In genomic region chr7:92039900-92040299, GRCh38 we compare ENCODE assay signal across 27 cellular contexts.
DNase-seq lines count a peak whose midpoint lies in the region; ATAC-seq, FAIRE-seq and TF ChIP-seq lines count a peak whose summit lies in the region.
"Had no signal": no experiment of that assay in that cellular context is flagged by ENCODE, and none has a peak within 500 bp of the region (broad histone marks: within the 10 kb centered on the region; RNA-seq: fewer than 3 reads in every experiment).

No MANE protein-coding gene starts in this region.

- no peaks in the 10 kb centered on the region for H3K27me3 ChIP-seq in left lung
- H3K27me3 ChIP-seq in transverse colon = no peaks in the 10 kb centered on the region
- H3K27me3 ChIP-seq: BLaER1 treated with 17β-estradiol and CSF1 and Interleukin-3, amounts not matched to agents 10 nM and 100 nM had no signal

- WGBS in transverse colon (ENCODE audit: low coverage in 1 of 2), 2 donors = 82 to 95% methylated on average over 1 of the region's 1 CpG

- no peak for TF ChIP-seq CTCF in 22Rv1 (IDR thresholded peaks at IDR 0.05)
- no peak for TF ChIP-seq CTCF in left lung (IDR thresholded peaks at IDR 0.05)
- TF ChIP-seq CTCF in progenitor cell of endocrine pancreas (IDR thresholded peaks at IDR 0.05; ENCODE audit: unreplicated experiment) = no peak
- TF ChIP-seq CTCF in transverse colon (IDR thresholded peaks at IDR 0.05) = no peak

- no peak for TF ChIP-seq EP300 in transverse colon (IDR thresholded peaks at IDR 0.05; ENCODE audit: low read depth)

- no peaks in the 10 kb centered on the region for H3K27me3 Mint-ChIP-seq in progenitor cell of endocrine pancreas
- H3K27me3 Mint-ChIP-seq: B cell; CD4-positive, alpha-beta T cell had no signal

- H3K9me3 ChIP-seq in left lung = no peaks in the 10 kb centered on the region
- no peaks in the 10 kb centered on the region for H3K9me3 ChIP-seq in transverse colon
- H3K9me3 ChIP-seq: A549, Caco-2 had no signal

- no peak for TF ChIP-seq POLR2A in transverse colon (IDR thresholded peaks at IDR 0.05)

- peaks cover 47% of the 10 kb centered on the region for H3K4me1 Mint-ChIP-seq in progenitor cell of endocrine pancreas (ENCODE audit: low read depth)
- H3K4me1 Mint-ChIP-seq: B cell had no signal

- in situ Hi-C loops in transverse colon (cut with MboI; ENCODE audit: low pct_ligation_motif_present in 1 of 4, low pct_unique_long_range_greater_than_20kb in 1 of 4, low sequenced_read_pairs in 3 of 4) = no loop called here

- ATAC-seq in left lung (peak; percentile 51), HG03139 (IDR thresholded peaks at IDR 0.05; ENCODE audit: unreplicated experiment) (no peak)
- ATAC-seq: A549; CD8-positive, alpha-beta T cell; GM12878 had no signal

- H3K4me3 ChIP-seq in left lung = no peak overlapping the region
- no peak overlapping the region for H3K4me3 ChIP-seq in transverse colon
- H3K4me3 ChIP-seq: A549; BLaER1 treated with 17β-estradiol and CSF1 and Interleukin-3, amounts not matched to agents 10 nM and 100 nM; GM12878 had no signal

- peak; percentile 24 for FAIRE-seq in islet of Langerhans (lab: Jason Lieb, UNC)
- FAIRE-seq: A549, D721Med, GM12878, GM12892, GM19239 had no signal

- H3K27ac Mint-ChIP-seq in progenitor cell of endocrine pancreas = peak overlapping the region; percentile 49
- H3K27ac Mint-ChIP-seq: B cell; CD4-positive, alpha-beta T cell; CD8-positive, alpha-beta T cell had no signal

- no peak overlapping the region for H3K4me3 Mint-ChIP-seq in progenitor cell of endocrine pancreas (ENCODE audit: low read depth)
- H3K4me3 Mint-ChIP-seq: B cell; CD4-positive, alpha-beta T cell; CD8-positive, alpha-beta T cell had no signal

- DNase-seq in left lung = no peak
- DNase-seq in progenitor cell of endocrine pancreas (ENCODE audit: low spot score, unreplicated experiment) = no peak
- no peak for DNase-seq in transverse colon
- no peak for DNase-seq in activated CD4-positive, alpha-beta T cell treated with anti-CD3 and anti-CD28 coated beads, Interleukin-2, amount 50 U/mL, for 48 hours
- DNase-seq in DMS114 treated with DMSO at 0.1 percent for 48 hours (lab: John Stamatoyannopoulos, UW; ENCODE audit: unreplicated experiment) = no peak
- DNase-seq: AML-193; Caco-2; Calu3; CD4-positive, alpha-beta T cell; CD8-positive, alpha-beta T cell; DMS153; DMS53; DMS79; DND-41; EL; GDM1 had no signal

- intact Hi-C loops in left lung (cut with DNase I) = no loop called here
- intact Hi-C loops in transverse colon (cut with DNase I; ENCODE audit: low total_unique reads) = no loop called here

- peaks cover 12% of the 10 kb centered on the region for H3K36me3 Mint-ChIP-seq in progenitor cell of endocrine pancreas (ENCODE audit: insufficient read depth)

- no peaks in the 10 kb centered on the region for H3K9me3 Mint-ChIP-seq in progenitor cell of endocrine pancreas (ENCODE audit: low read depth)
- H3K9me3 Mint-ChIP-seq: CD4-positive, alpha-beta T cell; CD8-positive, alpha-beta T cell had no signal

- H3K27ac ChIP-seq in 22Rv1 (peak overlapping the region; percentile 97), left lung (no peak overlapping the region), transverse colon (no peak overlapping the region)
- H3K27ac ChIP-seq: A549; BLaER1 treated with 17β-estradiol and CSF1 and Interleukin-3, amounts not matched to agents 10 nM and 100 nM; C4-2B had no signal

- H3K36me3 ChIP-seq in left lung (peaks cover 0 to 40% of the 10 kb centered on the region in 2 donors), transverse colon (peaks cover 0 to 9% (median 2%) of the 10 kb centered on the region in 4 donors)

- H3K4me1 ChIP-seq in left lung = no peaks in the 10 kb centered on the region
- peaks cover 0 to 34% (median 18%) of the 10 kb centered on the region in 4 donors for H3K4me1 ChIP-seq in transverse colon
